Comparison of ENCODE assay signal across 12 cellular contexts in genomic region chr2:149595069-149595963, GRCh38. TPM values are rescaled to one million over a fixed set of nuclear protein-coding genes. Genes with fewer than 3 reads are reported as not detected.
A peak's percentile ranks its signal among the peaks of the same experiment; 100 is the strongest.
DNase-seq lines count a peak whose midpoint lies in the region; ATAC-seq, FAIRE-seq and TF ChIP-seq lines count a peak whose summit lies in the region.
"Had no signal": no experiment of that assay in that cellular context is flagged by ENCODE, and none has a peak within 500 bp of the region (broad histone marks: within the 10 kb centered on the region; RNA-seq: fewer than 3 reads in every experiment).

No MANE protein-coding gene starts in this region.

- TF ChIP-seq RAD21 in GM12878 (IDR thresholded peaks at IDR 0.05; ENCODE audit: insufficient read depth, low read depth, low read length): 0 out of 2 replicates have a peak, but pooled peaks have one; percentile 11

- H3K36me3 ChIP-seq in KMS-11 (ENCODE audit: insufficient read depth): no peaks in the 10 kb centered on the region
- no peaks in the 10 kb centered on the region for H3K36me3 ChIP-seq in GM12878 (ENCODE audit: control insufficient read depth in 2 of 2, insufficient read depth in 2 of 2, low read length in 1 of 2)
- H3K36me3 ChIP-seq: left ventricle myocardium inferior had no signal

- no TSS peak for BruUV-seq in GM12878 (replicated peaks; lab: Mats Ljungman, UMichigan)

- RAD21 ChIA-PET in GM12878 (lab: Charles Lee; ENCODE audit: unreplicated experiment): interaction anchor here (0.7 to 5.0 kb wide), 2 partner anchors 8 to 1643 kb away, joined by 3 to 32 read pairs; partner anchors contain the start of gene MMADHC

- H3K4me2 ChIP-seq in KMS-11 (no peak overlapping the region), GM12878 (ENCODE audit: control insufficient read depth, insufficient read depth) (no peak overlapping the region)

- SMC1A ChIA-PET in GM12878 (lab: Charles Lee; ENCODE audit: uncharacterized antibody, unreplicated experiment): interaction anchor here (0.6 to 3.2 kb wide), 7 partner anchors 8 to 1645 kb away, joined by 3 to 13 read pairs (median 3); no protein-coding TSS in a partner anchor

- H3K9me3 ChIP-seq in GM12878 (replicated peaks; ENCODE audit: control insufficient read depth, insufficient read depth, low read length): no peaks in the 10 kb centered on the region
- H3K9me3 ChIP-seq: left ventricle myocardium inferior had no signal

- H3K9me3 Mint-ChIP-seq in activated naive CD4-positive, alpha-beta T cell treated with anti-CD3 and anti-CD28 coated beads for 36 hours: no peaks in the 10 kb centered on the region
- no peaks in the 10 kb centered on the region for H3K9me3 Mint-ChIP-seq in endothelial cell (ENCODE audit: unreplicated experiment)

- TF ChIP-seq CTCF in AG09319 (IDR thresholded peaks at IDR 0.05; ENCODE audit: low read depth, low read length) (peak; percentile 46), KMS-11 (conservative IDR thresholded peaks at IDR 0.05; ENCODE audit: low read depth, low read length) (peak; percentile 38; the same call in 1 of the 2 replicates), GM12878 (IDR thresholded peaks at IDR 0.05 in 2 of 3, conservative IDR thresholded peaks at IDR 0.05 in 1 of 3; ENCODE audit: control insufficient read depth in 2 of 3, extremely low read depth in 1 of 3, insufficient read depth in 1 of 3, low read depth in 3 of 3, low read length in 3 of 3) (peak in 1 of 3 experiments; percentile 13; a peak in 2 of 6 replicates), GM13976 (IDR thresholded peaks at IDR 0.05; ENCODE audit: borderline replicate concordance, control extremely low read depth, extremely low read depth, insufficient read depth, missing control alignments) (no peak), endothelial cell (IDR thresholded peaks at IDR 0.05; ENCODE audit: unreplicated experiment) (no peak)

- peaks cover 8% of the 10 kb centered on the region for H3K4me1 Mint-ChIP-seq in activated naive CD4-positive, alpha-beta T cell treated with anti-CD3 and anti-CD28 coated beads for 36 hours (ENCODE audit: low read depth)
- peaks cover 6% of the 10 kb centered on the region for H3K4me1 Mint-ChIP-seq in endothelial cell (ENCODE audit: unreplicated experiment)

- no peaks in the 10 kb centered on the region for H3K36me3 Mint-ChIP-seq in activated naive CD4-positive, alpha-beta T cell treated with anti-CD3 and anti-CD28 coated beads for 36 hours (ENCODE audit: low read depth)
- no peaks in the 10 kb centered on the region for H3K36me3 Mint-ChIP-seq in endothelial cell (ENCODE audit: low read depth, unreplicated experiment)

- no peak overlapping the region for H3K27ac Mint-ChIP-seq in activated naive CD4-positive, alpha-beta T cell treated with anti-CD3 and anti-CD28 coated beads for 36 hours
- H3K27ac Mint-ChIP-seq in endothelial cell (ENCODE audit: unreplicated experiment): no peak overlapping the region

- intact Hi-C loops in GM12878 (cut with micrococcal nuclease; ENCODE audit: unreplicated experiment): loop anchor here (5.0 kb wide), 1 partner anchor 122 kb away; no protein-coding TSS in a partner anchor
- intact Hi-C loops in activated naive CD4-positive, alpha-beta T cell treated with anti-CD3 and anti-CD28 coated beads for 36 hours (cut with micrococcal nuclease): loop anchor here (5.0 to 10.0 kb wide), 2 partner anchors 429 to 1842 kb away; no protein-coding TSS in a partner anchor

- H3K27me3 ChIP-seq in KMS-11 (ENCODE audit: insufficient read depth, low read depth) (no peaks in the 10 kb centered on the region), GM12878 (replicated peaks in 1 of 2; ENCODE audit: control insufficient read depth in 2 of 2, insufficient read depth in 2 of 2, low read length in 1 of 2) (no peaks in the 10 kb centered on the region)

- no peak overlapping the region for H3K27ac ChIP-seq in KMS-11
- no peak overlapping the region for H3K27ac ChIP-seq in GM12878 (ENCODE audit: control insufficient read depth, insufficient read depth)
- H3K27ac ChIP-seq: left ventricle myocardium inferior had no signal

- DNase-seq in AG09319 (ENCODE audit: extremely low read depth, low read depth): no peak
- no peak for DNase-seq in GM12878 (ENCODE audit: low read depth, low spot score)
- peak; percentile 26 for DNase-seq in kidney tubule cell (ENCODE audit: low spot score)
- no peak for DNase-seq in GM13976 (ENCODE audit: low spot score)
- DNase-seq in activated naive CD4-positive, alpha-beta T cell treated with anti-CD3 and anti-CD28 coated beads for 36 hours: no peak
- no peak for DNase-seq in endothelial cell (ENCODE audit: low spot score)
- no peak for DNase-seq in T-helper 2 cell
- DNase-seq: Calu3; left ventricle myocardium inferior; posterior cingulate gyrus; stimulated activated CD4-positive, alpha-beta T cell treated with anti-CD3 and anti-CD28 coated beads, Interleukin-4, amount 100 ng/mL, for 1 hour had no signal

- POLR2A ChIA-PET in GM12878 (lab: Charles Lee): no interaction called here

- CTCF ChIA-PET in GM12878 (lab: Yijun Ruan, JAX): interaction anchor here (0.7 to 5.9 kb wide), 9 partner anchors 8 to 1644 kb away, joined by 3 to 48 read pairs (median 4); no protein-coding TSS in a partner anchor
- CTCF ChIA-PET in activated naive CD4-positive, alpha-beta T cell treated with anti-CD3 and anti-CD28 coated beads for 36 hours (lab: Charles Lee): interaction anchor here (1.8 kb wide), 1 partner anchor 1644 kb away, joined by 6 read pairs; no protein-coding TSS in a partner anchor

- H2AFZ ChIP-seq in KMS-11 (ENCODE audit: low read depth): no peak overlapping the region
- no peak overlapping the region for H2AFZ ChIP-seq in GM12878 (ENCODE audit: control insufficient read depth, low read depth, low read length)

- in situ Hi-C loops in GM12878 (cut with MboI): loop anchor here (5.0 to 25.0 kb wide), 6 partner anchors 897 to 1958 kb away; partner anchors contain the start of gene RIF1
- in situ Hi-C loops in GM13976 (cut with MboI; ENCODE audit: low sequenced_read_pairs, unreplicated experiment): loop anchor here (10.0 to 25.0 kb wide), 3 partner anchors 889 to 1642 kb away; partner anchors contain the start of gene RND3

- no peak overlapping the region for H3K4me3 ChIP-seq in KMS-11 (IDR thresholded peaks at IDR 0.05; ENCODE audit: insufficient read depth, low read depth, low read length)
- H3K4me3 ChIP-seq in GM12878: no peak overlapping the region
- H3K4me3 ChIP-seq: left ventricle myocardium inferior had no signal

- H3K79me2 ChIP-seq in KMS-11 (ENCODE audit: insufficient read depth, low read depth): no peaks in the 10 kb centered on the region
- no peaks in the 10 kb centered on the region for H3K79me2 ChIP-seq in GM12878 (ENCODE audit: control insufficient read depth, insufficient read depth, low read length)

- H3K9ac ChIP-seq in KMS-11 (no peak overlapping the region), GM12878 (ENCODE audit: control insufficient read depth, insufficient read depth, low read length) (no peak overlapping the region)

- H4K20me1 ChIP-seq in KMS-11 (ENCODE audit: insufficient read depth) (no peaks in the 10 kb centered on the region), GM12878 (ENCODE audit: control insufficient read depth, insufficient read depth) (no peaks in the 10 kb centered on the region)

- peaks cover 12% of the 10 kb centered on the region for H3K4me1 ChIP-seq in KMS-11 (ENCODE audit: low read depth, poor library complexity, severe bottlenecking)
- H3K4me1 ChIP-seq in GM12878 (ENCODE audit: control insufficient read depth, insufficient read depth, low read length): 0 out of 2 replicates have a peak, but pooled peaks cover 4% of the 10 kb centered on the region

- H3K27me3 Mint-ChIP-seq in activated naive CD4-positive, alpha-beta T cell treated with anti-CD3 and anti-CD28 coated beads for 36 hours (ENCODE audit: low read depth): peaks cover 8% of the 10 kb centered on the region
- H3K27me3 Mint-ChIP-seq in endothelial cell (ENCODE audit: unreplicated experiment): no peaks in the 10 kb centered on the region

- no peak overlapping the region for H3K4me3 Mint-ChIP-seq in activated naive CD4-positive, alpha-beta T cell treated with anti-CD3 and anti-CD28 coated beads for 36 hours
- no peak overlapping the region for H3K4me3 Mint-ChIP-seq in endothelial cell (ENCODE audit: unreplicated experiment)

- ATAC-seq in GM12878: no peak

- no peak for TF ChIP-seq EP300 in GM12878 (IDR thresholded peaks at IDR 0.05; ENCODE audit: borderline replicate concordance in 1 of 2, control insufficient read depth in 1 of 2, low read depth in 2 of 2, low read length in 2 of 2)

- WGBS in GM12878 (ENCODE audit: insufficient coverage, insufficient replicate concordance, low lambda C conversion rate, missing lambda C conversion rate): 53% methylated on average over 1 of the region's 1 CpG

- TF ChIP-seq POLR2A in GM12878 (IDR thresholded peaks at IDR 0.05; ENCODE audit: low read depth, low read length): no peak

- no peak for FAIRE-seq in GM12878 (lab: Jason Lieb, UNC)

RNA-seq across cellular contexts. Expression of gene MMADHC, which starts 7.7 kb away (rescaled TPM):
- 56.5 and 84.0 TPM in 2 replicates for total RNA-seq in GM12878 (2013; cell fraction: nucleolus; rRNA removed)
- 112 and 127 TPM in 2 replicates for total RNA-seq in GM12878 (2014; rRNA removed)
- 135 and 139 TPM in 2 replicates for total RNA-seq in GM12878 (2014; rRNA removed; fragmentation: Illumina TruSeq; extraction: Trizol)
- total RNA-seq in GM12878 (2021): 98.5 and 106 TPM in 2 replicates
- 90.6 TPM for polyA plus RNA-seq in GM12878 (2011; ENCODE audit: low read depth)
- polyA plus RNA-seq in GM12878 (2011; rRNA removed): 154 and 227 TPM in 2 replicates
- 56.8 TPM in 2 replicates for polyA plus RNA-seq in GM12878 (2011; cell fraction: cytosol; rRNA removed)
- 46.2 and 57.3 TPM in 2 replicates for polyA plus RNA-seq in GM12878 (2011; cell fraction: nucleus; rRNA removed)
- polyA plus RNA-seq in GM12878 (2012): 122 and 128 TPM in 2 replicates
- polyA plus RNA-seq in GM12878 (2014; fragmentation: Illumina TruSeq; extraction: Trizol): 128 and 133 TPM in 2 replicates
- 100 to 1,000 TPM; 292 to 415 TPM for polyA plus RNA-seq in GM12878 (2014; fragmentation: Nextera tagmentation; extraction: Ambion mirVana)
- 77.1 and 93.6 TPM in 2 replicates for polyA plus RNA-seq in GM12878 (2014; rRNA removed)
- polyA plus RNA-seq in GM12878 (2016; fragmentation: Nextera tagmentation; extraction: Ambion mirVana): 100 to 1,000 TPM; 183 to 185 TPM
- polyA minus RNA-seq in GM12878 (2011; rRNA and poly(A)+ RNA removed): 102 and 103 TPM in 2 replicates
- 34.7 and 37.4 TPM in 2 replicates for polyA minus RNA-seq in GM12878 (2011; cell fraction: cytosol; rRNA and poly(A)+ RNA removed)
- polyA minus RNA-seq in GM12878 (2011; cell fraction: nucleus; rRNA and poly(A)+ RNA removed): 35.3 and 56.3 TPM in 2 replicates
- 100 to 1,000 TPM; 142 to 143 TPM for total RNA-seq in activated naive CD4-positive, alpha-beta T cell treated with anti-CD3 and anti-CD28 coated beads for 36 hours
- 86.0 TPM for total RNA-seq in endothelial cell (ENCODE audit: unreplicated experiment)

Comparison
In these comparisons a context has a peak if more than half of its experiments do, and no peak if none do; other contexts are left out.
1. CTCF ChIP-seq: peak in AG09319 (single experiment) and KMS-11 (single experiment); none in GM13976 (single experiment) and endothelial cell (single experiment).